In genomic region chr15:88897456-88898194, GRCh38 we compare ENCODE assay signal across 9 cellular contexts. TPM values are rescaled to one million over a fixed set of nuclear protein-coding genes. Genes with fewer than 3 reads are reported as not detected.
DNase-seq lines count a peak whose midpoint lies in the region; ATAC-seq, FAIRE-seq and TF ChIP-seq lines count a peak whose summit lies in the region.
"Had no signal": no experiment of that assay in that cellular context is flagged by ENCODE, and none has a peak within 500 bp of the region (broad histone marks: within the 10 kb centered on the region; RNA-seq: fewer than 3 reads in every experiment).

No MANE protein-coding gene starts in this region.

- H3K9me3 ChIP-seq in ovary (no peaks in the 10 kb centered on the region), testis (no peaks in the 10 kb centered on the region)

- H3K27ac Mint-ChIP-seq in Calu3 (ENCODE audit: unreplicated experiment) = no peak overlapping the region
- H3K27ac Mint-ChIP-seq in activated T-helper 1 cell treated with anti-CD3 and anti-CD28 coated beads, Interleukin-12 subunit alpha, Interleukin-12 subunit beta, Interleukin-2, Interleukin-4 antibody, amounts not matched to agents 30 ng/mL and 10 ng/mL and 1 ng/mL, durations not matched to agents 14 hours and 24 hours and 36 hours = no peak overlapping the region

- H3K36me3 Mint-ChIP-seq in Calu3 (ENCODE audit: insufficient read depth, unreplicated experiment) = peaks cover 7% of the 10 kb centered on the region
- H3K36me3 Mint-ChIP-seq in activated T-helper 1 cell treated with anti-CD3 and anti-CD28 coated beads, Interleukin-12 subunit alpha, Interleukin-12 subunit beta, Interleukin-2, Interleukin-4 antibody, amounts not matched to agents 30 ng/mL and 10 ng/mL and 1 ng/mL, durations not matched to agents 14 hours and 24 hours and 36 hours (ENCODE audit: low read depth) = no peaks in the 10 kb centered on the region

- no TSS peak for BruUV-seq in Calu3 (replicated peaks; lab: Mats Ljungman, UMichigan)

- CTCF ChIA-PET in Calu3 (lab: Charles Lee) = interaction anchor here (0.6 to 1.0 kb wide), 4 partner anchors 14 to 165 kb away, joined by 3 to 6 read pairs (median 4); no protein-coding TSS in a partner anchor

- TF ChIP-seq EP300 in ovary (IDR thresholded peaks at IDR 0.05) = no peak

- H3K36me3 ChIP-seq in ovary (no peaks in the 10 kb centered on the region), testis (ENCODE audit: low read depth, missing control alignments) (no peaks in the 10 kb centered on the region)

- H3K4me3 ChIP-seq in fibroblast of villous mesenchyme (ENCODE audit: low read depth, low read length) (no peak overlapping the region), ovary (no peak overlapping the region), testis (no peak overlapping the region)

- 12 to 21% (median 17%) methylated on average over 12 of the region's 12 CpGs for WGBS in ovary, 3 donors
- 42 to 51% methylated on average over 10 to 12 of the region's 12 CpGs for WGBS in testis, 2 donors

- H3K27me3 ChIP-seq in ovary (no peaks in the 10 kb centered on the region), testis (no peaks in the 10 kb centered on the region)

- H3K4me1 Mint-ChIP-seq in Calu3 (ENCODE audit: low read depth, unreplicated experiment) = peaks cover 29% of the 10 kb centered on the region
- peaks cover 35% of the 10 kb centered on the region for H3K4me1 Mint-ChIP-seq in activated T-helper 1 cell treated with anti-CD3 and anti-CD28 coated beads, Interleukin-12 subunit alpha, Interleukin-12 subunit beta, Interleukin-2, Interleukin-4 antibody, amounts not matched to agents 30 ng/mL and 10 ng/mL and 1 ng/mL, durations not matched to agents 14 hours and 24 hours and 36 hours (ENCODE audit: low read depth)

- H3K4me1 ChIP-seq in ovary (ENCODE audit: insufficient read depth) (peaks cover 9% of the 10 kb centered on the region), testis (peaks cover 15% of the 10 kb centered on the region)

- FAIRE-seq in RCC 7860 (lab: Jason Lieb, UNC) = peak; percentile 77
- FAIRE-seq: TTC549 had no signal

- peak; percentile 95 for DNase-seq in Calu3
- peak; percentile 56 for DNase-seq in RCC 7860 (ENCODE audit: low spot score)
- peak; percentile 78 for DNase-seq in activated T-helper 1 cell treated with anti-CD3 and anti-CD28 coated beads, Interleukin-12 subunit alpha, Interleukin-12 subunit beta, Interleukin-2, Interleukin-4 antibody, amounts not matched to agents 30 ng/mL and 10 ng/mL and 1 ng/mL, durations not matched to agents 14 hours and 24 hours and 36 hours (ENCODE audit: low spot score)
- peak; percentile 85 for DNase-seq in fibroblast of villous mesenchyme (ENCODE audit: low read depth)
- peak; percentile 81 to 95 (median 88) for DNase-seq in ovary
- DNase-seq in testis = peak; percentile 83
- no peak for DNase-seq in KG1 (lab: John Stamatoyannopoulos, UW)

- H3K27ac ChIP-seq in ovary (peak overlapping the region; percentile 21 to 55), testis (no peak overlapping the region)

- TF ChIP-seq CTCF in Calu3 (IDR thresholded peaks at IDR 0.05; ENCODE audit: unreplicated experiment) (peak; percentile 60), fibroblast of villous mesenchyme (IDR thresholded peaks at IDR 0.05; ENCODE audit: insufficient read depth, low read depth, low read length) (peak; percentile 71), ovary (IDR thresholded peaks at IDR 0.05) (peak; percentile 68 to 77 (median 76)), testis (IDR thresholded peaks at IDR 0.05) (peak in 2 of 3 experiments; percentile 42 to 52)

- peaks cover 12% of the 10 kb centered on the region for H3K27me3 Mint-ChIP-seq in Calu3 (ENCODE audit: unreplicated experiment)
- no peaks in the 10 kb centered on the region for H3K27me3 Mint-ChIP-seq in activated T-helper 1 cell treated with anti-CD3 and anti-CD28 coated beads, Interleukin-12 subunit alpha, Interleukin-12 subunit beta, Interleukin-2, Interleukin-4 antibody, amounts not matched to agents 30 ng/mL and 10 ng/mL and 1 ng/mL, durations not matched to agents 14 hours and 24 hours and 36 hours (ENCODE audit: insufficient read depth)

- H3K4me3 Mint-ChIP-seq in Calu3 (ENCODE audit: low read depth, unreplicated experiment) = no peak overlapping the region
- H3K4me3 Mint-ChIP-seq in activated T-helper 1 cell treated with anti-CD3 and anti-CD28 coated beads, Interleukin-12 subunit alpha, Interleukin-12 subunit beta, Interleukin-2, Interleukin-4 antibody, amounts not matched to agents 30 ng/mL and 10 ng/mL and 1 ng/mL, durations not matched to agents 14 hours and 24 hours and 36 hours = no peak overlapping the region

- no peaks in the 10 kb centered on the region for H3K9me3 Mint-ChIP-seq in Calu3 (ENCODE audit: low read depth, unreplicated experiment)
- H3K9me3 Mint-ChIP-seq in activated T-helper 1 cell treated with anti-CD3 and anti-CD28 coated beads, Interleukin-12 subunit alpha, Interleukin-12 subunit beta, Interleukin-2, Interleukin-4 antibody, amounts not matched to agents 30 ng/mL and 10 ng/mL and 1 ng/mL, durations not matched to agents 14 hours and 24 hours and 36 hours = no peaks in the 10 kb centered on the region

- no peak for TF ChIP-seq POLR2A in ovary (IDR thresholded peaks at IDR 0.05)
- no peak for TF ChIP-seq POLR2A in testis (IDR thresholded peaks at IDR 0.05)

- intact Hi-C loops in Calu3 (cut with micrococcal nuclease; ENCODE audit: unreplicated experiment) = loop anchor here (5.0 kb wide), 1 partner anchor 240 kb away; no protein-coding TSS in a partner anchor
- intact Hi-C loops in activated T-helper 1 cell treated with anti-CD3 and anti-CD28 coated beads, Interleukin-12 subunit alpha, Interleukin-12 subunit beta, Interleukin-2, Interleukin-4 antibody, amounts not matched to agents 30 ng/mL and 10 ng/mL and 1 ng/mL, durations not matched to agents 14 hours and 24 hours and 36 hours (cut with micrococcal nuclease) = loop anchor here (1.0 to 10.0 kb wide), 3 partner anchors 273 to 437 kb away; partner anchors contain the start of genes FANCI and POLG
- intact Hi-C loops in ovary (cut with DNase I) = loop anchor here in 3 of 4 donors (5.0 to 10.0 kb wide), 3 partner anchors 270 to 275 kb away; partner anchors contain the start of gene AEN (in 2 of the 3)
- intact Hi-C loops in testis (cut with DNase I; ENCODE audit: low total_unique reads) = no loop called here

- ATAC-seq in HG03135 (IDR thresholded peaks at IDR 0.05; ENCODE audit: unreplicated experiment) = peak; percentile 57

RNA-seq across cellular contexts. Expression of gene HAPLN3, which starts 2.3 kb away (rescaled TPM):
- total RNA-seq in Calu3 (2022) (8.8 and 9.1 TPM in 2 replicates), fibroblast of villous mesenchyme (5.2 and 8.1 TPM in 2 replicates), ovary (10 to 100 TPM in 1 of 7 donors, 1 to 10 TPM in 6; 3.3 to 10.0 (median 4.0) TPM), testis (1 to 10 TPM; 4.8 to 5.0 TPM)
- total RNA-seq in activated T-helper 1 cell treated with anti-CD3 and anti-CD28 coated beads, Interleukin-12 subunit alpha, Interleukin-12 subunit beta, Interleukin-2, Interleukin-4 antibody, amounts not matched to agents 30 ng/mL and 10 ng/mL and 1 ng/mL, durations not matched to agents 14 hours and 24 hours and 36 hours = 83.4 and 85.8 TPM in 2 replicates
- polyA plus RNA-seq in ovary (1 to 10 TPM; 2.7 to 3.4 TPM), testis (ENCODE audit: insufficient read depth, low read depth, low replicate concordance) (5.6 TPM)

RNA-seq across cellular contexts. Expression of gene MFGE8, which starts 15.6 kb away (rescaled TPM):
- 35.5 and 36.2 TPM in 2 replicates for total RNA-seq in Calu3 (2022)
- total RNA-seq in activated T-helper 1 cell treated with anti-CD3 and anti-CD28 coated beads, Interleukin-12 subunit alpha, Interleukin-12 subunit beta, Interleukin-2, Interleukin-4 antibody, amounts not matched to agents 30 ng/mL and 10 ng/mL and 1 ng/mL, durations not matched to agents 14 hours and 24 hours and 36 hours = 7.9 and 10.6 TPM in 2 replicates
- total RNA-seq in fibroblast of villous mesenchyme = 158 and 168 TPM in 2 replicates
- total RNA-seq in ovary = 100 to 1,000 TPM; 196 to 383 (median 231) TPM
- polyA plus RNA-seq in ovary = 100 to 1,000 TPM; 193 to 205 TPM
- 100 to 1,000 TPM; 163 to 260 TPM for total RNA-seq in testis
- polyA plus RNA-seq in testis (ENCODE audit: insufficient read depth, low read depth, low replicate concordance) = 137 TPM

Comparison
In these comparisons a context has a peak if more than half of its experiments do, and no peak if none do; other contexts are left out.
1. H3K27ac ChIP-seq: peak in ovary (2 of 2); none in testis (0 of 2).
2. Peak in every context shown above with its lines, with median percentiles within 50 percentile points of each other: CTCF ChIP-seq.